ENCODE assay signal across 32 cellular contexts in the genomic region with DNA sequence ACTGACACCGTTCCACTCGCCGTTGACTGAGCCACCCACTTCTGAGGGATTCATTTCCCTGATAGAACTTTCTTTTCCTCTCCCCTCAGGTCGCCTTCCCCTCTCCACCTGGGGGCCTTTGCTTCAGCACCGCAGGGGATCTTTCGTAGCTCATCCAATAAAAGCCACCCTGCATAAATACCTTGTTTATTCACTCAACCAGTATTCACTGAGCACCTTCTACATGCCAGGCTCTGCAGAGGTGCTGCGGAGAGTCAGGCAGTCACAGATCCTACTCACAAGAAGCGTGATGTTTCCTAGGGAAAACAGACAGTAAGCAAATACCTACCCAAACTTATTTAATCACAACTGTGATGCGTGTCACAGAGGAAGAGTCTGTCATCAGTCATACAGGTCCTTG.
"Had no signal": no experiment of that assay in that cellular context is flagged by ENCODE, and none has a peak within 500 bp of the region (broad histone marks: within the 10 kb centered on the region; RNA-seq: fewer than 3 reads in every experiment).

No MANE protein-coding gene starts in this region.

- H3K9ac ChIP-seq: parathyroid adenoma had no signal

- H3K4me1 ChIP-seq: esophagus squamous epithelium, heart right ventricle, parathyroid adenoma, right lobe of liver, stomach, vagina had no signal

- H3K36me3 ChIP-seq: esophagus squamous epithelium, heart right ventricle, neutrophil, right lobe of liver, stomach, thyroid gland, vagina had no signal

- H3K4me2 ChIP-seq: smooth muscle cell had no signal

- H3K9me3 Mint-ChIP-seq: natural killer cell treated with Interleukin-12 subunit alpha and Interleukin-12 subunit beta and Interleukin-15 and Interleukin-18, amount 100 ng/mL, for 72 hours; stimulated activated effector memory CD8-positive, alpha-beta T cell treated with anti-CD3 and anti-CD28 coated beads, Interleukin-12 subunit alpha, Interleukin-12 subunit beta, amount 100 ng/mL, for 72 hours had no signal

- H3K9me3 ChIP-seq: mucosa of descending colon, neutrophil, right lobe of liver, thyroid gland, vagina had no signal

- H3K4me3 ChIP-seq: coronary artery, esophagus squamous epithelium, heart right ventricle, lung, mucosa of descending colon, right lobe of liver, smooth muscle cell, stomach, thyroid gland, vagina had no signal

- H3K79me2 ChIP-seq: parathyroid adenoma had no signal

- H3K36me3 Mint-ChIP-seq: immature natural killer cell; memory B cell; mesothelial cell of epicardium; naive B cell; natural killer cell treated with Interleukin-12 subunit alpha and Interleukin-12 subunit beta and Interleukin-15 and Interleukin-18, amount 100 ng/mL, for 72 hours; stimulated activated effector memory CD8-positive, alpha-beta T cell treated with anti-CD3 and anti-CD28 coated beads, Interleukin-12 subunit alpha, Interleukin-12 subunit beta, amount 100 ng/mL, for 72 hours had no signal

- H3K4me3 Mint-ChIP-seq: immature natural killer cell; memory B cell; mesothelial cell of epicardium; natural killer cell treated with Interleukin-12 subunit alpha and Interleukin-12 subunit beta and Interleukin-15 and Interleukin-18, amount 100 ng/mL, for 72 hours; stimulated activated effector memory CD8-positive, alpha-beta T cell treated with anti-CD3 and anti-CD28 coated beads, Interleukin-12 subunit alpha, Interleukin-12 subunit beta, amount 100 ng/mL, for 72 hours had no signal

- DNase-seq: dermis blood vessel endothelial cell; effector memory CD4-positive, alpha-beta T cell; erythroblast; esophagus squamous epithelium; foreskin melanocyte; glutamatergic neuron; heart right ventricle; hippocampal formation; immature natural killer cell; left ventricle myocardium superior; mucosa of descending colon; naive B cell; right lobe of liver; stimulated activated CD4-positive, alpha-beta T cell treated with anti-CD3 and anti-CD28 coated beads, Interleukin-2, amount 100 ng/mL, for 24 hours; stimulated activated CD4-positive, alpha-beta T cell treated with anti-CD3 and anti-CD28 coated beads, Interleukin-4, amount 100 ng/mL, for 24 hours; stimulated activated naive CD4-positive, alpha-beta T cell treated with Interleukin-2 at 50 U/mL for 16 hours; stomach; trophoblast cell had no signal

- H3K27ac ChIP-seq: coronary artery, esophagus squamous epithelium, heart right ventricle, neutrophil, parathyroid adenoma, right lobe of liver, stomach, thyroid gland, vagina had no signal

- FAIRE-seq: endometrium, keratinocyte had no signal

- H2AFZ ChIP-seq: parathyroid adenoma had no signal

- H3K27ac Mint-ChIP-seq: immature natural killer cell; memory B cell; mesothelial cell of epicardium; naive B cell; natural killer cell treated with Interleukin-12 subunit alpha and Interleukin-12 subunit beta and Interleukin-15 and Interleukin-18, amount 100 ng/mL, for 72 hours; progenitor cell of endocrine pancreas; stimulated activated effector memory CD8-positive, alpha-beta T cell treated with anti-CD3 and anti-CD28 coated beads, Interleukin-12 subunit alpha, Interleukin-12 subunit beta, amount 100 ng/mL, for 72 hours had no signal

- ATAC-seq: heart right ventricle; left ventricle myocardium superior; mucosa of descending colon; natural killer cell treated with Interleukin-12 subunit alpha and Interleukin-12 subunit beta and Interleukin-15 and Interleukin-18, amount 100 ng/mL, for 72 hours; right lobe of liver had no signal

- H3K27me3 ChIP-seq: neutrophil, right lobe of liver, thyroid gland, vagina had no signal

- H3K4me1 Mint-ChIP-seq: memory B cell; naive B cell; stimulated activated effector memory CD8-positive, alpha-beta T cell treated with anti-CD3 and anti-CD28 coated beads, Interleukin-12 subunit alpha, Interleukin-12 subunit beta, amount 100 ng/mL, for 72 hours had no signal
